In genomic region chr1:48493031-48493430, GRCh38 we compare ENCODE assay signal across 14 cellular contexts.
"Had no signal": no experiment of that assay in that cellular context is flagged by ENCODE, and none has a peak within 500 bp of the region (broad histone marks: within the 10 kb centered on the region; RNA-seq: fewer than 3 reads in every experiment).

No MANE protein-coding gene starts in this region.

- H3K4me3 ChIP-seq: body of pancreas, left lung had no signal

- H3K9me3 ChIP-seq: body of pancreas, left lung had no signal

- ATAC-seq: activated CD8-positive, alpha-beta memory T cell treated with anti-CD3 and anti-CD28 coated beads, Interleukin-2, amount 10 ng/mL, durations not matched to agents 7 days and 5 days; activated T-helper 17 cell treated with anti-CD3 and anti-CD28 coated beads, Interleukin-2, amount 50 U/mL, for 72 hours; body of pancreas; esophagus mucosa; left lung had no signal

- DNase-seq: activated B cell treated with CpG ODN at 0.5 μM for 24 hours; activated CD4-positive, alpha-beta memory T cell treated with anti-CD3 and anti-CD28 coated beads, Interleukin-2, amount 10 ng/mL, durations not matched to agents 7 days and 5 days; activated CD4-positive, alpha-beta T cell treated with anti-CD3 and anti-CD28 coated beads for 4 hours; activated CD8-positive, alpha-beta memory T cell treated with anti-CD3 and anti-CD28 coated beads, Interleukin-2, amount 10 ng/mL, durations not matched to agents 7 days and 5 days; activated naive CD4-positive, alpha-beta T cell; activated naive CD8-positive, alpha-beta T cell treated with anti-CD3 and anti-CD28 coated beads for 36 hours; amniotic stem cell; left lung; stimulated activated CD4-positive, alpha-beta T cell treated with anti-CD3 and anti-CD28 coated beads, Interleukin-2, amount 100 ng/mL, for 24 hours; stimulated activated naive CD4-positive, alpha-beta T cell treated with Interleukin-2 at 50 U/mL for 16 hours; trophoblast cell had no signal

- H3K36me3 ChIP-seq: left lung had no signal
